Comparison of ENCODE assay signal across 25 cellular contexts in genomic region chr9:28409919-28410318, GRCh38.
"Had no signal": no experiment of that assay in that cellular context is flagged by ENCODE, and none has a peak within 500 bp of the region (broad histone marks: within the 10 kb centered on the region; RNA-seq: fewer than 3 reads in every experiment).

No MANE protein-coding gene starts in this region.

- H3K4me2 ChIP-seq: KMS-11, SK-N-SH had no signal

- H3K4me3 ChIP-seq: K562 had no signal

- H3K4me3 Mint-ChIP-seq: IgD-negative memory B cell had no signal

- H3K27ac Mint-ChIP-seq: IgD-negative memory B cell had no signal

- H3K36me3 Mint-ChIP-seq: IgD-negative memory B cell had no signal

- H3K27me3 Mint-ChIP-seq: IgD-negative memory B cell had no signal

- H3K9me3 ChIP-seq: SK-N-SH had no signal

- H3K9ac ChIP-seq: KMS-11, SK-N-SH had no signal

- H3K27ac ChIP-seq: HL-60, KMS-11, RWPE1 had no signal

- H3K9me3 Mint-ChIP-seq: IgD-negative memory B cell had no signal

- H3K4me1 Mint-ChIP-seq: IgD-negative memory B cell had no signal

- DNase-seq: Kasumi-1; MM.1S; NCI-H1092 treated with DMSO at 0.1 percent for 48 hours; NCI-H1417 treated with DMSO at 0.1 percent for 48 hours; NCI-H146; NCI-H1694 treated with DMSO at 0.1 percent for 48 hours; NCI-H1930; NCI-H2081; NCI-H2107; NCI-H226; NCI-H446; NCI-H510A; NCI-H524 treated with DMSO at 0.1 percent for 48 hours; NCI-H774; NK-92 treated with Interleukin-12 subunit alpha and Interleukin-12 subunit beta, amount 100 ng/mL, for 24 hours; PC-3; SHP77; SK-N-SH; SW 1271 had no signal

- ATAC-seq: K562, Panc1, PC-3 had no signal
